In the genomic region with DNA sequence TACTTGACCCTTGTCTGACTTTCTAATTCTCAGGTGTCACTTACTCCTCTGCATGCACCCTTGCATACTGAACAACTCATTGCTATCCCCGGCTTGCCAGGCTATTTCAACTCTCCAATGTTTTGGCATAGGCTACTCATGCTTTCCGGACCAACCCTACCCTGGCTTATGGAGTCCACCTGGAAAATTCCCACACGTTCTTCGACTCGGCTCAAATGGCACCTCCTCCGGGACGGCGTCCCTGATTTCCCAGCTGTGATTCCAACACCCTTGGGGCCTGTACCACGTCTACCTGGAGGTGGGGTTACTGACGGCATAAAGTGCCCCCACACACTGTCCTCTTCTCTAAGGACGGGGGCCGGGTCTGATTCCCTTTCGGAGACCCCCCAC, we compare ENCODE assay signal across 8 cellular contexts. TPM values are rescaled to one million over a fixed set of nuclear protein-coding genes. Genes with fewer than 3 reads are reported as not detected.
DNase-seq lines count a peak whose midpoint lies in the region; ATAC-seq lines count a peak whose summit lies in the region.

No MANE protein-coding gene starts in this region.

- H3K4me3 Mint-ChIP-seq in dendritic cell treated with granulocyte-macrophage colony-stimulating factor and Interleukin-4, amounts not matched to agents 40 ng/mL and 50 ng/mL, for 4 days: peak overlapping the region; percentile 89

- peaks cover 10% of the 10 kb centered on the region; the same call in 1 of the 2 replicates for H3K36me3 ChIP-seq in ACC112 (ENCODE audit: insufficient read depth, low read length)
- H3K36me3 ChIP-seq in mesodermal cell (ENCODE audit: control insufficient read depth, insufficient read depth, low read length): peaks cover 53% of the 10 kb centered on the region

- H2AFZ ChIP-seq in ACC112 (ENCODE audit: low read length, unreplicated experiment): peak overlapping the region; percentile 77

- no peaks in the 10 kb centered on the region for H3K27me3 ChIP-seq in ACC112 (ENCODE audit: insufficient read depth, low read length)

- H3K4me1 Mint-ChIP-seq in dendritic cell treated with granulocyte-macrophage colony-stimulating factor and Interleukin-4, amounts not matched to agents 40 ng/mL and 50 ng/mL, for 4 days (ENCODE audit: low read depth): peaks cover 41% of the 10 kb centered on the region

- H3K27ac ChIP-seq in ACC112 (ENCODE audit: low read depth, low read length) (peak overlapping the region; percentile 42; the same call in 1 of the 2 replicates), mesodermal cell (ENCODE audit: low read depth, low read length, severe bottlenecking) (peak overlapping the region; percentile 62)

- H3K27me3 Mint-ChIP-seq in dendritic cell treated with granulocyte-macrophage colony-stimulating factor and Interleukin-4, amounts not matched to agents 40 ng/mL and 50 ng/mL, for 4 days: no peaks in the 10 kb centered on the region

- DNase-seq in NCI-H69 (lab: John Stamatoyannopoulos, UW) (peak; percentile 58), ecto neural progenitor cell (ENCODE audit: low spot score) (no peak)

- peak overlapping the region; percentile 73 for H3K27ac Mint-ChIP-seq in dendritic cell treated with granulocyte-macrophage colony-stimulating factor and Interleukin-4, amounts not matched to agents 40 ng/mL and 50 ng/mL, for 4 days

- peak overlapping the region; percentile 79 for H3K4me3 ChIP-seq in ACC112 (ENCODE audit: low read depth, low read length)
- peak overlapping the region; percentile 81 for H3K4me3 ChIP-seq in mesodermal cell (ENCODE audit: extremely low read depth, insufficient read depth, low read length, poor library complexity, severe bottlenecking)

- no peaks in the 10 kb centered on the region for H3K9me3 ChIP-seq in mesodermal cell (ENCODE audit: control insufficient read depth, low read length)

- H3K4me1 ChIP-seq in ACC112 (ENCODE audit: control insufficient read depth, insufficient read depth, low read length, unreplicated experiment): peaks cover 8% of the 10 kb centered on the region
- no peaks in the 10 kb centered on the region for H3K4me1 ChIP-seq in mesodermal cell (ENCODE audit: control insufficient read depth, insufficient read depth, low read length, poor library complexity, severe bottlenecking)

- WGBS in mesodermal cell (ENCODE audit: insufficient coverage in 2 of 2), 2 experiments: 3 to 4% methylated on average over 8 to 11 of the region's 13 CpGs

- no peaks in the 10 kb centered on the region for H3K9me3 Mint-ChIP-seq in dendritic cell treated with granulocyte-macrophage colony-stimulating factor and Interleukin-4, amounts not matched to agents 40 ng/mL and 50 ng/mL, for 4 days

- H3K79me2 ChIP-seq in ACC112 (ENCODE audit: control insufficient read depth, insufficient read depth, low read length, unreplicated experiment): peaks cover 58% of the 10 kb centered on the region

- peaks cover 56% of the 10 kb centered on the region for H3K36me3 Mint-ChIP-seq in dendritic cell treated with granulocyte-macrophage colony-stimulating factor and Interleukin-4, amounts not matched to agents 40 ng/mL and 50 ng/mL, for 4 days (ENCODE audit: low read depth)

- intact Hi-C loops in dendritic cell treated with granulocyte-macrophage colony-stimulating factor and Interleukin-4, amounts not matched to agents 40 ng/mL and 50 ng/mL, for 4 days (cut with micrococcal nuclease): loop anchor here (5.0 kb wide), 1 partner anchor 42 kb away; no protein-coding TSS in a partner anchor

- peak; percentile 19 for ATAC-seq in GM18907 (IDR thresholded peaks at IDR 0.05; ENCODE audit: unreplicated experiment)
- no peak for ATAC-seq in GM21529 (IDR thresholded peaks at IDR 0.05; ENCODE audit: unreplicated experiment)
- no peak for ATAC-seq in HG02588 (IDR thresholded peaks at IDR 0.05; ENCODE audit: unreplicated experiment)

RNA-seq across cellular contexts. Expression of gene SMYD4, which starts 0.5 kb away (rescaled TPM):
- 10.5 TPM for polyA plus RNA-seq in mesodermal cell (2013, experiment 1 of 2)
- polyA plus RNA-seq in mesodermal cell (2013, experiment 2 of 2): 9.5 TPM

RNA-seq across cellular contexts. Expression of gene RPA1, which starts 0.6 kb away (rescaled TPM):
- 60.1 TPM for polyA plus RNA-seq in mesodermal cell (2013, experiment 1 of 2)
- polyA plus RNA-seq in mesodermal cell (2013, experiment 2 of 2): 56.1 TPM
